ENCODE assay signal across 8 cellular contexts in genomic region chr10:74419491-74420466, GRCh38.
DNase-seq lines count a peak whose midpoint lies in the region; ATAC-seq, FAIRE-seq and TF ChIP-seq lines count a peak whose summit lies in the region.

No MANE protein-coding gene starts in this region.

- no peaks in the 10 kb centered on the region for H3K9me3 ChIP-seq in HepG2 (ENCODE audit: low read length)

- no peaks in the 10 kb centered on the region for H4K20me1 ChIP-seq in HepG2 (ENCODE audit: insufficient read depth, low read length)

- TF ChIP-seq RAD21 in HepG2 (CRISPR knock-in tag; IDR thresholded peaks at IDR 0.05) = no peak

- H3K4me3 ChIP-seq in HepG2 (replicated peaks in 1 of 3; ENCODE audit: insufficient read depth in 1 of 3, low read depth in 2 of 3, low read length in 3 of 3) = no peak overlapping the region

- no peak overlapping the region for H3K4me2 ChIP-seq in HepG2 (ENCODE audit: low read depth, low read length)

- H3K27ac ChIP-seq in 22Rv1 (no peak overlapping the region), HepG2 (ENCODE audit: extremely low read length, insufficient read depth, low read length) (no peak overlapping the region)

- POLR2A ChIA-PET in HepG2 (lab: Yijun Ruan, JAX) = no interaction called here

- no peaks in the 10 kb centered on the region for H3K27me3 ChIP-seq in HepG2 (ENCODE audit: control insufficient read depth in 1 of 2, insufficient read depth in 2 of 2, low read length in 2 of 2)

- H3K4me1 ChIP-seq in HepG2 (ENCODE audit: insufficient read depth, low read length) = peaks cover 5% of the 10 kb centered on the region; the same call in 1 of the 2 replicates

- DNase-seq in GM10266 (ENCODE audit: extremely low spot score) (no peak), NCI-H446 (lab: John Stamatoyannopoulos, UW) (peak; percentile 9 to 42), HepG2 (ENCODE audit: low spot score) (no peak), NCI-H1436 (lab: John Stamatoyannopoulos, UW) (no peak), superior temporal gyrus (ENCODE audit: extremely low spot score) (no peak)
- DNase-seq in activated naive CD4-positive, alpha-beta T cell treated with anti-CD3 and anti-CD28 coated beads, Interleukin-2, amount 50 U/mL, for 16 hours = peak; percentile 34

- no TSS peak for BruUV-seq in HepG2 (replicated peaks; lab: Mats Ljungman, UMichigan)

- in situ Hi-C loops in HepG2 (cut with HindIII; ENCODE audit: extremely low pct_ligation_motif_present, low pct_unique_long_range_greater_than_20kb) = no loop called here

- CTCF ChIA-PET in HepG2 (lab: Yijun Ruan, JAX; ENCODE audit: low intra/inter-chr PET ratio, low total read pairs) = no interaction called here

- no peaks in the 10 kb centered on the region for H3K79me2 ChIP-seq in HepG2 (ENCODE audit: insufficient read depth, low read length)

- 97% methylated on average over 3 of the region's 3 CpGs for WGBS in HepG2 (ENCODE audit: low lambda C conversion rate)

- intact Hi-C loops in HepG2 (cut with micrococcal nuclease; ENCODE audit: unreplicated experiment) = no loop called here

- no peaks in the 10 kb centered on the region; a peak in 1 of 5 replicates for H3K36me3 ChIP-seq in HepG2 (replicated peaks in 1 of 2; ENCODE audit: control insufficient read depth in 1 of 2, insufficient read depth in 2 of 2, low read length in 2 of 2)

- H3K9ac ChIP-seq in HepG2 (ENCODE audit: insufficient read depth, low read depth, low read length) = no peak overlapping the region

- no peak for TF ChIP-seq POLR2A in HepG2 (IDR thresholded peaks at IDR 0.05; ENCODE audit: insufficient read depth in 1 of 2, low read depth in 2 of 2, low read length in 2 of 2)

- FAIRE-seq in HepG2 (lab: Jason Lieb, UNC) = no peak

- no peak for ATAC-seq in HepG2
- ATAC-seq in GM18502 (IDR thresholded peaks at IDR 0.05; ENCODE audit: poor library complexity, unreplicated experiment) = no peak

- TF ChIP-seq CTCF in 22Rv1 (IDR thresholded peaks at IDR 0.05) (peak; percentile 60), GM10266 (IDR thresholded peaks at IDR 0.05; ENCODE audit: control insufficient read depth, insufficient read depth, low read depth, missing control alignments) (peak; percentile 21), HepG2 (CRISPR knock-in tag; IDR thresholded peaks at IDR 0.05) (0 out of 2 replicates have a peak, but pooled peaks have one; percentile 12)

- H2AFZ ChIP-seq in HepG2 (ENCODE audit: low read length) = no peak overlapping the region

- TF ChIP-seq EP300 in HepG2 (IDR thresholded peaks at IDR 0.05; ENCODE audit: low read depth in 2 of 2, low read length in 2 of 2) (no peak), HepG2 (CRISPR knock-in tag; IDR thresholded peaks at IDR 0.05; ENCODE audit: borderline replicate concordance) (no peak)

TF ChIP-seq in HepG2, 621 proteins besides CTCF, POLR2A, EP300 and RAD21:
- TF ChIP-seq STAG1 (CRISPR knock-in tag; IDR thresholded peaks at IDR 0.05) (peak; percentile 12; the same call in 1 of the 2 replicates), NFKB2 (CRISPR knock-in tag; IDR thresholded peaks at IDR 0.05; ENCODE audit: borderline replicate concordance) (no peak), ETS1 (CRISPR knock-in tag; IDR thresholded peaks at IDR 0.05) (no peak), GPN1 (CRISPR knock-in tag; IDR thresholded peaks at IDR 0.05; ENCODE audit: borderline replicate concordance) (no peak), SMC3 (IDR thresholded peaks at IDR 0.05; ENCODE audit: low read length) (peak; percentile 24; the same call in 1 of the 2 replicates), TRIM24 (CRISPR knock-in tag; IDR thresholded peaks at IDR 0.05) (no peak), ZNF552 (CRISPR knock-in tag; IDR thresholded peaks at IDR 0.05; ENCODE audit: borderline replicate concordance) (no peak), THRA (CRISPR knock-in tag; IDR thresholded peaks at IDR 0.05; ENCODE audit: borderline replicate concordance) (no peak), TFE3 (CRISPR knock-in tag; IDR thresholded peaks at IDR 0.05) (no peak), LCORL (IDR thresholded peaks at IDR 0.05) (no peak), LCORL (CRISPR knock-in tag; IDR thresholded peaks at IDR 0.05) (no peak), DZIP1 (CRISPR knock-in tag; IDR thresholded peaks at IDR 0.05) (no peak)
TF ChIP-seq in HepG2: peak in this region for 2.

Comparison
In these comparisons a context has a peak if more than half of its experiments do, and no peak if none do; other contexts are left out.
1. DNase-seq: peak in NCI-H446 (2 of 2) and activated naive CD4-positive, alpha-beta T cell treated with anti-CD3 and anti-CD28 coated beads, Interleukin-2, amount 50 U/mL, for 16 hours (single experiment); none in GM10266 (single experiment), HepG2 (single experiment), NCI-H1436 (single experiment) and superior temporal gyrus (single experiment).
2. Peak in every context shown above with its lines, with median percentiles within 50 percentile points of each other: CTCF ChIP-seq.